ENCODE assay signal across 8 cellular contexts in genomic region chr1:53413175-53414001, GRCh38.
DNase-seq lines count a peak whose midpoint lies in the region; ATAC-seq lines count a peak whose summit lies in the region.

No MANE protein-coding gene starts in this region.

- no peak overlapping the region for H3K27ac ChIP-seq in epithelial cell of prostate

- DNase-seq in Ammon's horn (ENCODE audit: low spot score) (peak; percentile 50), epithelial cell of prostate (ENCODE audit: low read depth, low spot score) (peak; percentile 43), SIG-M5 (lab: John Stamatoyannopoulos, UW) (no peak), iPS-NIHi11 (ENCODE audit: low spot score) (no peak), SKM-1 (lab: John Stamatoyannopoulos, UW; ENCODE audit: unreplicated experiment) (no peak)
- peak; percentile 30 to 38 for DNase-seq in activated CD4-positive, alpha-beta T cell treated with anti-CD3 and anti-CD28 coated beads, Interleukin-2, amount 50 U/mL, for 4 hours
- peak in 3 of 4 experiments; percentile 14 to 41 (median 15) for DNase-seq in stimulated activated CD4-positive, alpha-beta T cell treated with anti-CD3 and anti-CD28 coated beads, Interleukin-1b, Interleukin-23, amount 100 ng/mL, for 24 hours (ENCODE audit: low read depth in 4 of 4, low spot score in 1 of 4)

- peak; percentile 39 for ATAC-seq in HG02973 (IDR thresholded peaks at IDR 0.05; ENCODE audit: unreplicated experiment)

Comparison
In these comparisons a context has a peak if more than half of its experiments do, and no peak if none do; other contexts are left out.
1. DNase-seq: peak in Ammon's horn (single experiment), activated CD4-positive, alpha-beta T cell treated with anti-CD3 and anti-CD28 coated beads, Interleukin-2, amount 50 U/mL, for 4 hours (2 of 2), epithelial cell of prostate (single experiment) and stimulated activated CD4-positive, alpha-beta T cell treated with anti-CD3 and anti-CD28 coated beads, Interleukin-1b, Interleukin-23, amount 100 ng/mL, for 24 hours (3 of 4); none in SIG-M5 (single experiment), iPS-NIHi11 (single experiment) and SKM-1 (single experiment).